In the genomic region with DNA sequence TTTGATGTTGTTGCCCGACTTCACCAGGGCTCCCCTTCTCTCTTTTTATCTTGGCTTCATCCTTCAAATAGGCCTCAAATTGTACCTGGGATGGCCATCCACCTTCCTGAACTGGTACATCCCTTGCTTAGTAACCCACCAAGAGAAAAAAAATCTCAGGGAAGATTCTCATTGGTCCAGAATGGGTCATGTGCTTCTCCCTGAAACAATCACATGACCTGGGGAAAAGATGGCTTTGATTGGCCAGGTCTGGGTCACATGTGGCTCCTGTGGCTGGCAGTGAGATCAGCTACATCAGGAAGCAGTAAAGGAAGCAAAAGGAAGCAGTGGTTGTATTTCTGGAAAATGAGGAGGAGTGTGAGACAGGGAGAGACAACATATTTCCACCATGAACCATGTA, we compare ENCODE assay signal across 1 cellular context.
A peak's percentile ranks its signal among the peaks of the same experiment; 100 is the strongest.
TF ChIP-seq lines count a peak whose summit lies in the region.

No MANE protein-coding gene starts in this region.

TF ChIP-seq in H1, 55 proteins besides CTCF, POLR2A, EP300 and RAD21 (continued from another document):
- TF ChIP-seq, protein P1, sequence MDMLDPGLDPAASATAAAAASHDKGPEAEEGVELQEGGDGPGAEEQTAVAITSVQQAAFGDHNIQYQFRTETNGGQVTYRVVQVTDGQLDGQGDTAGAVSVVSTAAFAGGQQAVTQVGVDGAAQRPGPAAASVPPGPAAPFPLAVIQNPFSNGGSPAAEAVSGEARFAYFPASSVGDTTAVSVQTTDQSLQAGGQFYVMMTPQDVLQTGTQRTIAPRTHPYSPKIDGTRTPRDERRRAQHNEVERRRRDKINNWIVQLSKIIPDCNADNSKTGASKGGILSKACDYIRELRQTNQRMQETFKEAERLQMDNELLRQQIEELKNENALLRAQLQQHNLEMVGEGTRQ (IDR thresholded peaks at IDR 0.05; ENCODE audit: low read length): peak; percentile 72
- TF ChIP-seq POLR2AphosphoS5 (IDR thresholded peaks at IDR 0.05; ENCODE audit: low read depth, low read length) (no peak), CTBP2 (IDR thresholded peaks at IDR 0.05; ENCODE audit: borderline replicate concordance, insufficient read depth, insufficient read length, low read length) (no peak), YY1 (IDR thresholded peaks at IDR 0.05; ENCODE audit: low read depth, low read length) (no peak), JUND (IDR thresholded peaks at IDR 0.05; ENCODE audit: low read length) (no peak), TBP (IDR thresholded peaks at IDR 0.05; ENCODE audit: low read depth, low read length) (no peak), BRCA1 (IDR thresholded peaks at IDR 0.05; ENCODE audit: low read depth, low read length) (no peak), CEBPB (IDR thresholded peaks at IDR 0.05; ENCODE audit: low read depth, low read length) (no peak), SIX5 (IDR thresholded peaks at IDR 0.05; ENCODE audit: low read depth, low read length) (no peak)
